In the genomic region with DNA sequence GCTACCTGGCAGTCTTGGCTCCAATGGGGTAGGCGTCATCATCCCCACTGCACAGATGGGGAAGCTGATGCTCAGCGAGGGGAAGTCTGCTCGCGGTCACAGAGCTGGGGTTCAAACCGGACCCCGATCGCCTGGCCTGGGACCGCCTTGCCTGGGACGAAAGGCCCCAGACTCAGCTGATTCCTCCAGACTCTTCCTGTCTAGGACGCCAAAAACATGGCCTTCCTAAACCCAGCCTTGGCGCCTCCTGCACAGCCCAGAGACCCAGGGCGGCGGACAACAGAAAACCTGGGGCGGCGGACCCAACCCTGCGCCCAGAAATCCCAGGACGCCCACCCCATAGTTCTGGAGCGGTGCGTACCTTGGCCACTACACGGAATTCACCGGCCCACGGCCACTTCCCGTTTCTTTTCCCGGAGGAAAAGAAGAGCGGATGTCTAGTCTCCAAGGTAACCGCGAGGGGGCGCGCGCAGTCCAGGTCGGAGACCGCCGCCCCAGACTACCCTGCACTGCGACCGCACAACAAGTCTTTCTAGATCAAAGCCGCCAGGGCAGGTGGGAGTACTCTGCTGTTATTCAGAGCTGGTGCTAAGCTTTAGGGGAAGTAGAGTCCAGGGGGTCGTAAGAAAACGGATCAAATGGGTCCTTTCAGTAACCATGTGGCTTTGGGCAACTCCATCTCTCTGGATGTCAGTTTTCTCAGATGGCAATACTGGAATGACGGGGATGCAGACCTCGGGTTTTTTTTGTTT, we compare ENCODE assay signal across 8 cellular contexts. TPM values are rescaled to one million over a fixed set of nuclear protein-coding genes. Genes with fewer than 3 reads are reported as not detected.
DNase-seq lines count a peak whose midpoint lies in the region; ATAC-seq and TF ChIP-seq lines count a peak whose summit lies in the region.

No MANE protein-coding gene starts in this region.

- peak; percentile 53 for DNase-seq in Caki2 (ENCODE audit: low read depth)
- DNase-seq in LHCN-M2 (ENCODE audit: low read depth), result peak; percentile 32
- DNase-seq in SW480 (ENCODE audit: low spot score), result peak; percentile 86
- DNase-seq in adrenal gland, result peak; percentile 52 to 82 (median 77)
- peak; percentile 75 for DNase-seq in left ventricle myocardium inferior
- DNase-seq in psoas muscle, result peak; percentile 82 to 86
- DNase-seq in uterus, result peak; percentile 73 to 77

- H3K27ac ChIP-seq in adrenal gland (no peak overlapping the region), left ventricle myocardium inferior (replicated peaks) (no peak overlapping the region), psoas muscle (no peak overlapping the region), uterus (no peak overlapping the region)

- 3 to 19% (median 8%) methylated on average over 4 to 40 of the region's 40 CpGs for WGBS in adrenal gland, 4 donors
- WGBS in psoas muscle, 3 donors, result 16 to 17% (median 16%) methylated on average over 40 of the region's 40 CpGs

- ATAC-seq in GM21515 (IDR thresholded peaks at IDR 0.05; ENCODE audit: unreplicated experiment) (peak; percentile 82), psoas muscle (peak; percentile 76 to 92 (median 83))

- in situ Hi-C loops in Caki2 (cut with HindIII; ENCODE audit: low pct_unique_long_range_greater_than_20kb, low sequenced_read_pairs), result no loop called here

- intact Hi-C loops in adrenal gland (cut with DNase I) (loop anchor here in 1 of 2 donors (10.0 kb wide), 1 partner anchor 55 kb away; a partner anchor contains a TSS), left ventricle myocardium inferior (cut with micrococcal nuclease) (loop anchor here (10.0 kb wide), 1 partner anchor 65 kb away; no protein-coding TSS in a partner anchor), psoas muscle (cut with DNase I) (loop anchor here (5.0 kb wide), 4 partner anchors 57 to 267 kb away; a partner anchor contains a TSS), uterus (cut with DNase I; ENCODE audit: low total_unique reads) (loop anchor here (10.0 kb wide), 2 partner anchors 55 to 65 kb away; a partner anchor contains a TSS)

- H3K9me3 ChIP-seq in adrenal gland (replicated peaks in 1 of 3) (no peaks in the 10 kb centered on the region), left ventricle myocardium inferior (replicated peaks) (no peaks in the 10 kb centered on the region), psoas muscle (no peaks in the 10 kb centered on the region), uterus (no peaks in the 10 kb centered on the region)

- H3K4me3 ChIP-seq in adrenal gland (peak overlapping the region in 2 of 4 donors; percentile 21 to 73), left ventricle myocardium inferior (peak overlapping the region; percentile 68), psoas muscle (peak overlapping the region; percentile 64), uterus (peak overlapping the region; percentile 22 to 40)

- H3K27me3 ChIP-seq in adrenal gland (no peaks in the 10 kb centered on the region), left ventricle myocardium inferior (ENCODE audit: low read depth) (no peaks in the 10 kb centered on the region), psoas muscle (ENCODE audit: insufficient read depth in 3 of 3, low read length in 2 of 3) (no peaks in the 10 kb centered on the region), uterus (no peaks in the 10 kb centered on the region)

- TF ChIP-seq CTCF in adrenal gland (IDR thresholded peaks at IDR 0.05), result peak; percentile 61 to 85 (median 79)
- peak; percentile 92 for TF ChIP-seq CTCF in left ventricle myocardium inferior (IDR thresholded peaks at IDR 0.05; ENCODE audit: borderline replicate concordance)
- peak; percentile 83 for TF ChIP-seq CTCF in psoas muscle (IDR thresholded peaks at IDR 0.05)
- TF ChIP-seq CTCF in uterus (IDR thresholded peaks at IDR 0.05), result peak; percentile 83 to 90 (median 88)

- H3K4me1 ChIP-seq in adrenal gland (replicated peaks in 1 of 2) (no peaks in the 10 kb centered on the region), left ventricle myocardium inferior (peaks cover 16% of the 10 kb centered on the region), psoas muscle (no peaks in the 10 kb centered on the region), uterus (no peaks in the 10 kb centered on the region)

- H3K36me3 ChIP-seq in adrenal gland (replicated peaks in 1 of 2), result no peaks in the 10 kb centered on the region
- no peaks in the 10 kb centered on the region for H3K36me3 ChIP-seq in left ventricle myocardium inferior
- no peaks in the 10 kb centered on the region for H3K36me3 ChIP-seq in psoas muscle (ENCODE audit: insufficient read depth in 1 of 2, low read depth in 1 of 2)
- H3K36me3 ChIP-seq in uterus, result no peaks in the 10 kb centered on the region

- TF ChIP-seq POLR2A in adrenal gland (IDR thresholded peaks at IDR 0.05) (no peak), uterus (IDR thresholded peaks at IDR 0.05) (no peak)

RNA-seq across cellular contexts. Expression of a gene that starts 4.9 kb away (rescaled TPM):
- total RNA-seq in Caki2 (2014; rRNA removed; shearing (Covaris generic); ENCODE audit: low replicate concordance), result 0.81 and 2.6 TPM in 2 replicates
- 0.51 and 0.92 TPM in 2 replicates for total RNA-seq in LHCN-M2 (2014; rRNA removed)
- polyA plus RNA-seq in LHCN-M2 (2012), result 0.28 TPM
- total RNA-seq in adrenal gland, result 1 to 10 TPM in 7 of 8 donors, under 1 TPM in 1; 0.93 to 7.1 (median 1.7) TPM
- polyA plus RNA-seq in adrenal gland, result under 1 TPM; 0.44 to 0.90 (median 0.48) TPM
- 9.6 TPM for total RNA-seq in left ventricle myocardium inferior
- total RNA-seq in psoas muscle, result 1 to 10 TPM in 2 of 4 donors, under 1 TPM in 2; 0.86 to 1.8 (median 1.3) TPM
- polyA plus RNA-seq in psoas muscle, result under 1 TPM; 0.19 to 0.34 (median 0.33) TPM
- total RNA-seq in uterus, result 10 to 100 TPM; 19.0 to 95.9 (median 52.5) TPM

RNA-seq across cellular contexts. Expression of a gene that starts 29.7 kb away (rescaled TPM):
- 0.84 and 1.7 TPM in 2 replicates for total RNA-seq in Caki2 (2014; rRNA removed; shearing (Covaris generic); ENCODE audit: low replicate concordance)
- 0.17 TPM in 1 of 2 replicates, not detected in the other for total RNA-seq in LHCN-M2 (2014; rRNA removed)
- polyA plus RNA-seq in LHCN-M2 (2012), result not detected
- total RNA-seq in adrenal gland, result 1 to 10 TPM in 6 of 8 donors, under 1 TPM in 1, not detected in 1; 0.79 to 1.7 (median 1.2) TPM
- polyA plus RNA-seq in adrenal gland, result 1 to 10 TPM; 1.5 to 3.7 (median 2.7) TPM
- total RNA-seq in left ventricle myocardium inferior, result 0.30 TPM
- total RNA-seq in psoas muscle, result under 1 TPM in 3 of 4 donors, not detected in 1; 0.30 to 0.46 (median 0.34) TPM
- polyA plus RNA-seq in psoas muscle, result under 1 TPM; 0.18 to 0.39 (median 0.25) TPM
- not detected for total RNA-seq in uterus

RNA-seq across cellular contexts. Expression of a gene that starts 57.5 kb away (rescaled TPM):
- 24.4 and 29.3 TPM in 2 replicates for total RNA-seq in Caki2 (2014; rRNA removed; shearing (Covaris generic); ENCODE audit: low replicate concordance)
- 27.5 and 34.2 TPM in 2 replicates for total RNA-seq in LHCN-M2 (2014; rRNA removed)
- polyA plus RNA-seq in LHCN-M2 (2012), result 5.9 TPM
- total RNA-seq in adrenal gland, result 10 to 100 TPM; 21.5 to 45.7 (median 35.8) TPM
- polyA plus RNA-seq in adrenal gland, result 10 to 100 TPM in 1 of 3 donors, 1 to 10 TPM in 2; 6.1 to 31.2 (median 9.1) TPM
- total RNA-seq in left ventricle myocardium inferior, result 51.4 TPM
- 10 to 100 TPM; 34.9 to 56.4 (median 50.9) TPM for total RNA-seq in psoas muscle
- 10 to 100 TPM; 14.4 to 50.0 (median 15.4) TPM for polyA plus RNA-seq in psoas muscle
- total RNA-seq in uterus, result 100 to 1,000 TPM in 1 of 4 donors, 10 to 100 TPM in 3; 25.4 to 114 (median 51.7) TPM

Comparison
In these comparisons a context has a peak if more than half of its experiments do, and no peak if none do; other contexts are left out.
1. DNase-seq: peak in every context shown above with its lines; median percentile 86 in SW480; 84 in psoas muscle; 77 in adrenal gland; 75 in left ventricle myocardium inferior; 75 in uterus; 53 in Caki2; 32 in LHCN-M2.